ENCODE assay signal across 8 cellular contexts in genomic region chr5:148998174-148998797, GRCh38.
DNase-seq lines count a peak whose midpoint lies in the region; ATAC-seq and TF ChIP-seq lines count a peak whose summit lies in the region.

No MANE protein-coding gene starts in this region.

- no peak for TF ChIP-seq POLR2A in heart left ventricle (IDR thresholded peaks at IDR 0.05)

- H3K9me3 ChIP-seq in heart left ventricle: no peaks in the 10 kb centered on the region
- H3K9me3 ChIP-seq in thoracic aorta: no peaks in the 10 kb centered on the region

- H3K4me3 Mint-ChIP-seq in HFFc6: no peak overlapping the region

- H3K27ac Mint-ChIP-seq in HFFc6: no peak overlapping the region; the same call in 1 of the 2 replicates

- WGBS in heart left ventricle, 4 donors: 63 to 67% (median 65%) methylated on average over 6 of the region's 6 CpGs

- no peak overlapping the region for H3K27ac ChIP-seq in heart left ventricle
- no peak overlapping the region for H3K27ac ChIP-seq in thoracic aorta

- in situ Hi-C loops in astrocyte of the cerebellum (cut with HindIII; ENCODE audit: low sequenced_read_pairs): loop anchor here (5.0 to 25.0 kb wide), 3 partner anchors 63 to 261 kb away; no protein-coding TSS in a partner anchor

- H3K4me3 ChIP-seq in heart left ventricle (no peak overlapping the region), astrocyte of the cerebellum (ENCODE audit: low read depth, low read length) (no peak overlapping the region), thoracic aorta (no peak overlapping the region)

- 0 out of 2 replicates have a peak, but pooled peaks cover 8% of the 10 kb centered on the region for H3K36me3 Mint-ChIP-seq in HFFc6 (ENCODE audit: low read depth)

- peaks cover 58% of the 10 kb centered on the region for H3K4me1 Mint-ChIP-seq in HFFc6 (ENCODE audit: low read depth)

- no peaks in the 10 kb centered on the region for H3K27me3 Mint-ChIP-seq in HFFc6 (ENCODE audit: insufficient read depth)

- DNase-seq in heart left ventricle: peak in 1 of 5 donors; percentile 28
- no peak for DNase-seq in cardiac septum (ENCODE audit: low spot score)
- peak; percentile 70 for DNase-seq in HFFc6
- DNase-seq in NCI-H460 (ENCODE audit: extremely low read depth, low read depth): peak; percentile 70
- DNase-seq in astrocyte of the cerebellum (ENCODE audit: low read depth): no peak
- DNase-seq in iris pigment epithelial cell (ENCODE audit: low read depth): peak; percentile 69
- DNase-seq in thoracic aorta (ENCODE audit: low spot score): no peak
- no peak for DNase-seq in UCSD-AML1 (lab: John Stamatoyannopoulos, UW; ENCODE audit: unreplicated experiment)

- H3K27me3 ChIP-seq in heart left ventricle (no peaks in the 10 kb centered on the region), thoracic aorta (replicated peaks; ENCODE audit: insufficient read depth) (no peaks in the 10 kb centered on the region)

- H3K9me3 Mint-ChIP-seq in HFFc6: no peaks in the 10 kb centered on the region

- H3K4me1 ChIP-seq in heart left ventricle (peaks cover 0 to 28% (median 6%) of the 10 kb centered on the region in 12 donors), thoracic aorta (ENCODE audit: control insufficient read depth in 1 of 2, low read depth in 2 of 2) (peaks cover 0 to 11% of the 10 kb centered on the region in 2 donors)

- TF ChIP-seq CTCF in heart left ventricle (IDR thresholded peaks at IDR 0.05) (peak; percentile 57 to 77 (median 68)), HFFc6 (IDR thresholded peaks at IDR 0.05) (peak; percentile 93), astrocyte of the cerebellum (IDR thresholded peaks at IDR 0.05; ENCODE audit: low read depth, low read length, missing control alignments) (peak; percentile 62), thoracic aorta (IDR thresholded peaks at IDR 0.05) (peak; percentile 76)

- intact Hi-C loops in heart left ventricle (cut with DNase I): loop anchor here in 8 of 10 donors (2.0 to 5.0 kb wide), 8 partner anchors 86 to 265 kb away; partner anchors contain the start of gene ADRB2 (in 2 of the 8)
- intact Hi-C loops in cardiac septum (cut with DNase I): loop anchor here (2.0 to 10.0 kb wide), 3 partner anchors 114 to 265 kb away; partner anchors contain the start of gene ADRB2

- H3K36me3 ChIP-seq in heart left ventricle (no peaks in the 10 kb centered on the region), thoracic aorta (no peaks in the 10 kb centered on the region)

- ATAC-seq in heart left ventricle: peak in 3 of 4 donors; percentile 47 to 69 (median 69)
- no peak for ATAC-seq in thoracic aorta (ENCODE audit: insufficient number of reproducible peaks, low FRiP score, low read depth)

Comparison
In these comparisons a context has a peak if more than half of its experiments do, and no peak if none do; other contexts are left out.
1. DNase-seq: peak in HFFc6 (single experiment), NCI-H460 (single experiment) and iris pigment epithelial cell (single experiment); none in cardiac septum (single experiment), astrocyte of the cerebellum (single experiment), thoracic aorta (single experiment) and UCSD-AML1 (single experiment).
2. Peak in every context shown above with its lines, with median percentiles within 50 percentile points of each other: CTCF ChIP-seq.